Comparison of ENCODE assay signal across 1 cellular context in genomic region chr10:97333601-97334369, GRCh38.
TF ChIP-seq lines count a peak whose summit lies in the region.

No MANE protein-coding gene starts in this region.

TF ChIP-seq in endothelial cell of umbilical vein, 7 proteins besides CTCF, POLR2A, EP300 and RAD21:
- TF ChIP-seq MAX (IDR thresholded peaks at IDR 0.05; ENCODE audit: insufficient read depth, insufficient read length) (no peak), MYC (IDR thresholded peaks at IDR 0.05; ENCODE audit: low read depth, low read length) (no peak), FOS (IDR thresholded peaks at IDR 0.05; ENCODE audit: borderline replicate concordance, insufficient read depth, low read length) (no peak), GATA2 (IDR thresholded peaks at IDR 0.05; ENCODE audit: insufficient read depth, insufficient read length, low read depth, low read length) (no peak), POLR2AphosphoS5 (IDR thresholded peaks at IDR 0.05; ENCODE audit: insufficient read depth, low read depth, low read length) (no peak), JUN (IDR thresholded peaks at IDR 0.05; ENCODE audit: borderline replicate concordance, insufficient read depth, insufficient read length, low read depth) (no peak), EZH2 (IDR thresholded peaks at IDR 0.05; ENCODE audit: borderline replicate concordance, low read depth, low read length, severe bottlenecking) (no peak)
TF ChIP-seq in endothelial cell of umbilical vein: peak in this region for 0.
